Comparison of ENCODE assay signal across 8 cellular contexts in genomic region chr11:123300874-123301695, GRCh38.
DNase-seq lines count a peak whose midpoint lies in the region; ATAC-seq, FAIRE-seq and TF ChIP-seq lines count a peak whose summit lies in the region.
"Had no signal": no experiment of that assay in that cellular context is flagged by ENCODE, and none has a peak within 500 bp of the region (broad histone marks: within the 10 kb centered on the region; RNA-seq: fewer than 3 reads in every experiment).

No MANE protein-coding gene starts in this region.

- CTCF ChIA-PET in Panc1 (lab: Charles Lee) = interaction anchor here (0.6 kb wide), 1 partner anchor 107 kb away, joined by 3 read pairs; no protein-coding TSS in a partner anchor
- CTCF ChIA-PET in H1 (lab: Charles Lee; ENCODE audit: partially characterized antibody) = interaction anchor here (0.6 to 6.8 kb wide), 33 partner anchors 8 to 340 kb away, joined by 3 to 32 read pairs (median 4); no protein-coding TSS in a partner anchor

- H4K8ac ChIP-seq in H1 (ENCODE audit: extremely low read depth, insufficient read depth, low read length) = no peak overlapping the region

- 38% methylated on average over 6 of the region's 6 CpGs; no CpG with 5 or more reads in 1 of the 2 experiments for WGBS in H1 (ENCODE audit: extremely low coverage in 1 of 2, insufficient coverage in 1 of 2, insufficient read length in 1 of 2, insufficient replicate concordance in 2 of 2, low coverage in 1 of 2, low lambda C conversion rate in 2 of 2, missing lambda C conversion rate in 1 of 2), 2 experiments

- no peak overlapping the region for H3K9ac ChIP-seq in H1 (replicated peaks in 1 of 4; ENCODE audit: extremely low read depth in 1 of 4, low read depth in 3 of 4, low read length in 3 of 4)
- H3K9ac ChIP-seq in rectal smooth muscle tissue (ENCODE audit: low read length) = no peak overlapping the region

- intact Hi-C loops in Panc1 (cut with micrococcal nuclease; ENCODE audit: unreplicated experiment) = loop anchor here (1.0 kb wide), 1 partner anchor 177 kb away; no protein-coding TSS in a partner anchor

- no peak for TF ChIP-seq RAD21 in H1 (IDR thresholded peaks at IDR 0.05 in 1 of 2, conservative IDR thresholded peaks at IDR 0.05 in 1 of 2; ENCODE audit: low read depth in 2 of 2, low read length in 2 of 2)

- H3K23ac ChIP-seq in H1 (ENCODE audit: insufficient read length) = no peak overlapping the region

- H3K4me1 ChIP-seq in Panc1 (ENCODE audit: control insufficient read depth, insufficient read depth, low read length) = peaks cover 14% of the 10 kb centered on the region; the same call in 1 of the 2 replicates
- H3K4me1 ChIP-seq in H1 (replicated peaks in 1 of 4; ENCODE audit: control insufficient read depth in 3 of 4, insufficient read depth in 4 of 4, low read length in 3 of 4) = peaks cover 0 to 11% (median 6%) of the 10 kb centered on the region in 4 experiments; a peak in 6 of 7 replicates
- no peaks in the 10 kb centered on the region for H3K4me1 ChIP-seq in rectal smooth muscle tissue (ENCODE audit: control insufficient read depth, insufficient read depth, low read length)

- H3K9me3 ChIP-seq in Panc1 (ENCODE audit: control insufficient read depth, insufficient read depth, low read depth, low read length) (no peaks in the 10 kb centered on the region), H1 (ENCODE audit: insufficient read depth in 2 of 2, low read depth in 1 of 2, low read length in 1 of 2) (no peaks in the 10 kb centered on the region)
- H3K9me3 ChIP-seq: right lobe of liver had no signal

- ATAC-seq in Panc1 = no peak
- no peak for ATAC-seq in HG03432 (IDR thresholded peaks at IDR 0.05; ENCODE audit: unreplicated experiment)

- peak overlapping the region; percentile 91 to 96; a peak in 3 of 4 replicates for H3K4me2 ChIP-seq in H1 (ENCODE audit: insufficient read depth in 1 of 2, low read depth in 2 of 2, low read length in 2 of 2)

- no peak overlapping the region for H2BK15ac ChIP-seq in H1 (ENCODE audit: low read length)

- no peaks in the 10 kb centered on the region for H3K36me3 ChIP-seq in Panc1 (ENCODE audit: control insufficient read depth, insufficient read depth, low read length)
- no peaks in the 10 kb centered on the region for H3K36me3 ChIP-seq in H1 (ENCODE audit: control insufficient read depth in 2 of 4, insufficient read depth in 4 of 4, low read length in 3 of 4)
- no peaks in the 10 kb centered on the region for H3K36me3 ChIP-seq in rectal smooth muscle tissue (ENCODE audit: control insufficient read depth, insufficient read depth, low read length)
- H3K36me3 ChIP-seq: right lobe of liver had no signal

- H4K5ac ChIP-seq in H1 (ENCODE audit: insufficient read length, low read depth, low read length) = no peak overlapping the region

- no peak overlapping the region for H3K18ac ChIP-seq in H1 (ENCODE audit: extremely low read depth, low read length)

- H3K79me2 ChIP-seq in H1 (ENCODE audit: control insufficient read depth in 1 of 2, insufficient read depth in 2 of 2, low read length in 2 of 2) = no peaks in the 10 kb centered on the region

- H4K20me1 ChIP-seq in H1 (replicated peaks in 1 of 2; ENCODE audit: control insufficient read depth in 1 of 2, insufficient read depth in 2 of 2, low read length in 2 of 2) = no peaks in the 10 kb centered on the region

- H3K56ac ChIP-seq in H1 (replicated peaks; ENCODE audit: insufficient read length, low read depth, low read length) = no peak overlapping the region

- no peak overlapping the region for H2BK20ac ChIP-seq in H1 (ENCODE audit: low read length)

- TF ChIP-seq CTCF in Panc1 (IDR thresholded peaks at IDR 0.05) = no peak
- TF ChIP-seq CTCF in H1 (IDR thresholded peaks at IDR 0.05; ENCODE audit: control extremely low read depth in 1 of 3, insufficient read depth in 1 of 3, low read depth in 1 of 3, low read length in 3 of 3) = no peak

- H2BK5ac ChIP-seq in H1 (ENCODE audit: low read depth, low read length) = no peak overlapping the region

- DNase-seq in HCEC 1CT (peak; percentile 6), Panc1 (ENCODE audit: low read depth, low spot score) (peak; percentile 48), H1 (ENCODE audit: low read depth in 1 of 2, low spot score in 2 of 2) (no peak), RCC 7860 (ENCODE audit: low spot score) (no peak), occipital lobe (lab: John Stamatoyannopoulos, UW) (no peak)

- H3K4me3 ChIP-seq in Panc1 (ENCODE audit: low read depth in 2 of 2, low read length in 2 of 2) (no peak overlapping the region), H1 (ENCODE audit: extremely low read depth in 1 of 4, insufficient read depth in 2 of 4, low read depth in 3 of 4, low read length in 4 of 4) (peak overlapping the region in 2 of 4 experiments; percentile 60 to 62; a peak in 3 of 8 replicates), rectal smooth muscle tissue (ENCODE audit: low read length) (peak overlapping the region; percentile 49)

- no peak overlapping the region for H2BK120ac ChIP-seq in H1 (replicated peaks; ENCODE audit: low read depth, low read length)

- no peak overlapping the region for H2BK12ac ChIP-seq in H1 (ENCODE audit: low read depth, low read length)

- no peak overlapping the region for H2AK5ac ChIP-seq in H1 (ENCODE audit: low read depth, low read length)

- peaks cover 4% of the 10 kb centered on the region; the same call in 1 of the 2 replicates for H3K23me2 ChIP-seq in H1 (ENCODE audit: low read depth, low read length)

- H3K27ac ChIP-seq in Panc1 (ENCODE audit: low read length) = no peak overlapping the region
- no peak overlapping the region for H3K27ac ChIP-seq in H1 (ENCODE audit: low read depth, low read length)
- no peak overlapping the region for H3K27ac ChIP-seq in rectal smooth muscle tissue (ENCODE audit: low read depth, low read length)
- H3K27ac ChIP-seq: right lobe of liver had no signal

- POLR2A ChIA-PET in Panc1 (lab: Charles Lee) = interaction anchor here (0.6 kb wide), 1 partner anchor 16 kb away, joined by 5 read pairs; no protein-coding TSS in a partner anchor
- POLR2A ChIA-PET in H1 (lab: Charles Lee; ENCODE audit: partially characterized antibody) = interaction anchor here (1.5 kb wide), 1 partner anchor 58 kb away, joined by 3 read pairs; no protein-coding TSS in a partner anchor

- BruUV-seq in Panc1 (replicated peaks; lab: Mats Ljungman, UMichigan) = no TSS peak

- TF ChIP-seq EP300 in H1 (IDR thresholded peaks at IDR 0.05; ENCODE audit: borderline replicate concordance in 1 of 2, low read depth in 2 of 2, low read length in 2 of 2) = no peak

- in situ Hi-C loops in Panc1 (cut with HindIII; ENCODE audit: low pct_unique_long_range_greater_than_20kb, low sequenced_read_pairs) = no loop called here

- H2AFZ ChIP-seq in H1 (ENCODE audit: low read length) = no peak overlapping the region

- H3K27me3 ChIP-seq in Panc1 (ENCODE audit: control insufficient read depth, insufficient read depth, low read length) = peaks cover 29% of the 10 kb centered on the region
- peaks cover 2 to 22% (median 18%) of the 10 kb centered on the region in 4 experiments for H3K27me3 ChIP-seq in H1 (replicated peaks in 1 of 4; ENCODE audit: control insufficient read depth in 3 of 4, extremely low read depth in 1 of 4, insufficient read depth in 3 of 4, low read length in 3 of 4)
- H3K27me3 ChIP-seq in rectal smooth muscle tissue (ENCODE audit: control insufficient read depth, insufficient read depth, low read length) = peaks cover 5% of the 10 kb centered on the region
- H3K27me3 ChIP-seq: right lobe of liver had no signal

- no peak for TF ChIP-seq POLR2A in H1 (IDR thresholded peaks at IDR 0.05; ENCODE audit: control extremely low read depth in 1 of 2, low read depth in 2 of 2, low read length in 2 of 2)

- FAIRE-seq in H1 (lab: Jason Lieb, UNC) = no peak
- FAIRE-seq in RCC 7860 (lab: Jason Lieb, UNC) = no peak

- H3K4ac ChIP-seq in H1 (replicated peaks; ENCODE audit: insufficient read length, low read depth, low read length) = no peak overlapping the region

- H3K14ac ChIP-seq in H1 (ENCODE audit: insufficient read length) = no peak overlapping the region

- H4K91ac ChIP-seq in H1 (replicated peaks; ENCODE audit: insufficient read length, low read length) = no peak overlapping the region

- no peaks in the 10 kb centered on the region for H3K79me1 ChIP-seq in H1 (ENCODE audit: low read depth, low read length)

TF ChIP-seq in H1, 55 proteins besides CTCF, POLR2A, EP300 and RAD21:
- no peak for TF ChIP-seq JUN (IDR thresholded peaks at IDR 0.05; ENCODE audit: low read depth, low read length)
- no peak for TF ChIP-seq ASH2L (IDR thresholded peaks at IDR 0.05; ENCODE audit: low read length)
- no peak for TF ChIP-seq USF2 (IDR thresholded peaks at IDR 0.05; ENCODE audit: low read length)
- no peak for TF ChIP-seq GTF2F1 (IDR thresholded peaks at IDR 0.05; ENCODE audit: borderline replicate concordance, low read depth, low read length)
- TF ChIP-seq SRF (IDR thresholded peaks at IDR 0.05; ENCODE audit: low read depth, low read length) = no peak
- TF ChIP-seq ATF3 (IDR thresholded peaks at IDR 0.05; ENCODE audit: insufficient read depth, low read depth, low read length) = no peak
- no peak for TF ChIP-seq RXRA (IDR thresholded peaks at IDR 0.05; ENCODE audit: insufficient read depth, low read depth, low read length)
- TF ChIP-seq BACH1 (IDR thresholded peaks at IDR 0.05; ENCODE audit: low read length) = no peak
- no peak for TF ChIP-seq CREB1 (IDR thresholded peaks at IDR 0.05)
- TF ChIP-seq KDM1A (IDR thresholded peaks at IDR 0.05; ENCODE audit: borderline replicate concordance, low read length) = no peak
- no peak for TF ChIP-seq TEAD4 (IDR thresholded peaks at IDR 0.05; ENCODE audit: low read depth, low read length)
- TF ChIP-seq BCL11A (IDR thresholded peaks at IDR 0.05; ENCODE audit: low read depth in 2 of 2, low read length in 2 of 2) = no peak

Comparison
In these comparisons a context has a peak if more than half of its experiments do, and no peak if none do; other contexts are left out.
1. DNase-seq: peak in HCEC 1CT (single experiment) and Panc1 (single experiment); none in H1 (0 of 2), RCC 7860 (single experiment) and occipital lobe (single experiment).